Comparison of ENCODE assay signal across 27 cellular contexts in the genomic region with DNA sequence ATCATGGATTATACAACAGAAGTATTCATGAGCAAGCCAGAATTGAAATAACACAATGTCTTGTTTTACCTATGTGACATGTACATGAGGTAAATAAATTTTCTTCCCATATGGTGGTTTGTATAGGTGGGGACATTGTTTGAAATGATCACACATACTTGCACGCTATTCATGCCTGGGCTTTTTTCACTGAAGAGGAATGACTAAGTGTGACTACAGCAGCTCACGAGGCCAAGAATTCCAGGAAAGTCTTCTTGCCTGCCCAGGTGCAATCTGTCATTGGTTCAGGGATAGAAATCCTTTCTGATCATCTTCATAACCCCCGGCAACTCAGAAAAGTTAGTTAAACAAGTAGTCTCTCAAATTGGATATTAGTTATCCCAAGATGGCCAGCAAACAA. TPM values are rescaled to one million over a fixed set of nuclear protein-coding genes. Genes with fewer than 3 reads are reported as not detected.
A peak's percentile ranks its signal among the peaks of the same experiment; 100 is the strongest.
DNase-seq lines count a peak whose midpoint lies in the region; ATAC-seq and TF ChIP-seq lines count a peak whose summit lies in the region.
"Had no signal": no experiment of that assay in that cellular context is flagged by ENCODE, and none has a peak within 500 bp of the region (broad histone marks: within the 10 kb centered on the region; RNA-seq: fewer than 3 reads in every experiment).

No MANE protein-coding gene starts in this region.

- H3K36me3 ChIP-seq in GM23338 (ENCODE audit: insufficient read depth) (no peaks in the 10 kb centered on the region), endodermal cell (ENCODE audit: control insufficient read depth, insufficient read depth, low read length) (no peaks in the 10 kb centered on the region), testis (ENCODE audit: low read depth, missing control alignments) (no peaks in the 10 kb centered on the region)
- H3K36me3 ChIP-seq: adrenal gland, BLaER1, lower lobe of right lung, ovary, right atrium auricular region, SJSA1, spleen had no signal

- TF ChIP-seq POLR2A in testis (IDR thresholded peaks at IDR 0.05) = no peak

- TF ChIP-seq CTCF in GM23338 (conservative IDR thresholded peaks at IDR 0.05; ENCODE audit: low read depth in 2 of 2) (no peak), endodermal cell (conservative IDR thresholded peaks at IDR 0.05) (no peak), testis (IDR thresholded peaks at IDR 0.05) (no peak)

- H3K9me2 ChIP-seq in GM23338 (ENCODE audit: insufficient read depth) = no peaks in the 10 kb centered on the region

- H3K36me3 Mint-ChIP-seq in GM23338 (ENCODE audit: low read depth) (no peaks in the 10 kb centered on the region), endodermal cell (ENCODE audit: low read depth) (no peaks in the 10 kb centered on the region)

- H3F3A ChIP-seq in GM23338 (replicated peaks; ENCODE audit: low read depth) = no peaks in the 10 kb centered on the region

- DNase-seq in GM23338 (ENCODE audit: low spot score) (no peak), RPMI7951 (ENCODE audit: low read depth) (peak; percentile 36), endodermal cell (peak; percentile 29), kidney tubule cell (ENCODE audit: low spot score) (peak; percentile 60), GF-D8 (lab: John Stamatoyannopoulos, UW) (no peak), caudate nucleus (lab: John Stamatoyannopoulos, UW) (no peak), testis (no peak)
- DNase-seq: activated CD4-positive, alpha-beta T cell treated with anti-CD3 and anti-CD28 coated beads, Interleukin-2, amount 50 U/mL, for 48 hours; activated CD8-positive, alpha-beta memory T cell treated with anti-CD3 and anti-CD28 coated beads, Interleukin-2, amount 50 U/mL, for 4 hours; activated naive CD4-positive, alpha-beta T cell treated with anti-CD3 and anti-CD28 coated beads for 36 hours; adrenal gland; cortex of kidney; effector memory CD8-positive, alpha-beta T cell; lower lobe of right lung; NCI-H1092 treated with DMSO at 0.1 percent for 48 hours; NCI-H187; NCI-H524 treated with DMSO at 0.1 percent for 48 hours; ovary; spleen; stimulated activated CD4-positive, alpha-beta T cell treated with anti-CD3 and anti-CD28 coated beads, Interleukin-2, amount 100 ng/mL, for 48 hours had no signal

- H3K4me1 ChIP-seq in GM23338 (ENCODE audit: insufficient read depth) = peaks cover 21% of the 10 kb centered on the region
- no peaks in the 10 kb centered on the region for H3K4me1 ChIP-seq in endodermal cell (ENCODE audit: control insufficient read depth, insufficient read depth, low read length)
- H3K4me1 ChIP-seq in testis = no peaks in the 10 kb centered on the region
- H3K4me1 ChIP-seq: adrenal gland, BLaER1, lower lobe of right lung, right atrium auricular region, SJSA1, spleen had no signal

- H3K27me3 Mint-ChIP-seq in GM23338 (ENCODE audit: insufficient read depth, low read depth, poor library complexity) (no peaks in the 10 kb centered on the region), endodermal cell (ENCODE audit: insufficient read depth) (no peaks in the 10 kb centered on the region)

- H3K9ac ChIP-seq in endodermal cell (ENCODE audit: extremely low read depth, low read length, poor library complexity, severe bottlenecking) = no peak overlapping the region
- H3K9ac ChIP-seq: BLaER1 had no signal

- H3K9me3 Mint-ChIP-seq in GM23338 (no peaks in the 10 kb centered on the region), endodermal cell (no peaks in the 10 kb centered on the region)
- H3K9me3 Mint-ChIP-seq: activated naive CD4-positive, alpha-beta T cell treated with anti-CD3 and anti-CD28 coated beads for 36 hours; activated T-helper 1 cell treated with anti-CD3 and anti-CD28 coated beads, Interleukin-12 subunit alpha, Interleukin-12 subunit beta, Interleukin-2, Interleukin-4 antibody, amounts not matched to agents 30 ng/mL and 10 ng/mL and 1 ng/mL, durations not matched to agents 14 hours and 24 hours and 36 hours; effector memory CD8-positive, alpha-beta T cell had no signal

- no peaks in the 10 kb centered on the region for H3K9me3 ChIP-seq in endodermal cell (ENCODE audit: control insufficient read depth, low read length)
- no peaks in the 10 kb centered on the region for H3K9me3 ChIP-seq in testis
- H3K9me3 ChIP-seq: adrenal gland, BLaER1, lower lobe of right lung, ovary, right atrium auricular region, SJSA1, spleen had no signal

- intact Hi-C loops in testis (cut with DNase I; ENCODE audit: low total_unique reads) = no loop called here

- H3K27ac ChIP-seq in GM23338 (ENCODE audit: low read depth) = no peak overlapping the region
- no peak overlapping the region for H3K27ac ChIP-seq in endodermal cell (ENCODE audit: low read depth, low read length)
- H3K27ac ChIP-seq in caudate nucleus (ENCODE audit: low read depth, low read length) = no peak overlapping the region
- H3K27ac ChIP-seq in testis = no peak overlapping the region
- H3K27ac ChIP-seq: adrenal gland, BLaER1, lower lobe of right lung, ovary, right atrium auricular region, SJSA1, spleen had no signal

- no peaks in the 10 kb centered on the region for H3K27me3 ChIP-seq in GM23338 (ENCODE audit: insufficient read depth)
- no peaks in the 10 kb centered on the region for H3K27me3 ChIP-seq in endodermal cell (ENCODE audit: control insufficient read depth, insufficient read depth, low read length, poor library complexity, severe bottlenecking)
- no peaks in the 10 kb centered on the region for H3K27me3 ChIP-seq in testis
- H3K27me3 ChIP-seq: adrenal gland, BLaER1, ovary, right atrium auricular region, SJSA1, spleen had no signal

- H3K79me2 ChIP-seq in GM23338 (replicated peaks; ENCODE audit: insufficient read depth) = no peaks in the 10 kb centered on the region

- no peak for ATAC-seq in GM23338
- no peak for ATAC-seq in GM21723 (IDR thresholded peaks at IDR 0.05; ENCODE audit: unreplicated experiment)
- ATAC-seq: effector memory CD8-positive, alpha-beta T cell; lower lobe of right lung; Panc1 had no signal

- 89% methylated on average over 2 to 3 of the region's 3 CpGs for WGBS in endodermal cell (ENCODE audit: insufficient coverage in 1 of 2, insufficient read length in 1 of 2), 2 experiments
- WGBS in testis, 2 donors = 95 to 96% methylated on average over 3 of the region's 3 CpGs

- no peak overlapping the region for H2AFZ ChIP-seq in GM23338

- H3K4me3 ChIP-seq in GM23338 = no peak overlapping the region
- no peak overlapping the region for H3K4me3 ChIP-seq in endodermal cell (ENCODE audit: low read length)
- H3K4me3 ChIP-seq in testis = no peak overlapping the region
- H3K4me3 ChIP-seq: adrenal gland, BLaER1, lower lobe of right lung, ovary, right atrium auricular region, SJSA1, spleen had no signal

- H3K4me2 ChIP-seq in GM23338 = no peak overlapping the region
- H3K4me2 ChIP-seq: BLaER1 had no signal

- no peaks in the 10 kb centered on the region for H4K20me1 ChIP-seq in GM23338 (replicated peaks; ENCODE audit: insufficient read depth)
- H4K20me1 ChIP-seq: BLaER1 had no signal

- no peak overlapping the region for H3K4me3 Mint-ChIP-seq in GM23338
- H3K4me3 Mint-ChIP-seq in endodermal cell = no peak overlapping the region
- H3K4me3 Mint-ChIP-seq: activated naive CD4-positive, alpha-beta T cell treated with anti-CD3 and anti-CD28 coated beads for 36 hours; activated T-helper 1 cell treated with anti-CD3 and anti-CD28 coated beads, Interleukin-12 subunit alpha, Interleukin-12 subunit beta, Interleukin-2, Interleukin-4 antibody, amounts not matched to agents 30 ng/mL and 10 ng/mL and 1 ng/mL, durations not matched to agents 14 hours and 24 hours and 36 hours; effector memory CD8-positive, alpha-beta T cell had no signal

- H3K27ac Mint-ChIP-seq in GM23338 (0 out of 2 replicates have a peak overlapping the region, but pooled peaks have one; percentile 9), endodermal cell (no peak overlapping the region)
- H3K27ac Mint-ChIP-seq: activated naive CD4-positive, alpha-beta T cell treated with anti-CD3 and anti-CD28 coated beads for 36 hours; activated T-helper 1 cell treated with anti-CD3 and anti-CD28 coated beads, Interleukin-12 subunit alpha, Interleukin-12 subunit beta, Interleukin-2, Interleukin-4 antibody, amounts not matched to agents 30 ng/mL and 10 ng/mL and 1 ng/mL, durations not matched to agents 14 hours and 24 hours and 36 hours; effector memory CD8-positive, alpha-beta T cell had no signal

- H3K4me1 Mint-ChIP-seq in GM23338 = peaks cover 16% of the 10 kb centered on the region
- peaks cover 8% of the 10 kb centered on the region for H3K4me1 Mint-ChIP-seq in endodermal cell

RNA-seq across cellular contexts. Expression of a gene that starts 36.3 kb away (rescaled TPM):
- not detected in 2 replicates for total RNA-seq in GM23338 (2014; rRNA removed; shearing (Covaris generic))
- polyA plus RNA-seq in GM23338 (2016; fragmentation: Nextera tagmentation; extraction: Ambion mirVana) = 0.45 TPM in 1 of 2 replicates, not detected in the other
- total RNA-seq in RPMI7951 (2014; rRNA removed; shearing (Covaris generic)) = 2.4 and 4.1 TPM in 2 replicates
- total RNA-seq in endodermal cell = 1 to 10 TPM in 1 of 2 donors, not detected in 1; 1.3 TPM
- not detected for polyA plus RNA-seq in endodermal cell (2013, experiment 1 of 2)
- not detected for polyA plus RNA-seq in endodermal cell (2013, experiment 2 of 2)
- 10 to 100 TPM; 13.0 to 14.2 TPM for total RNA-seq in testis
- 16.4 TPM for polyA plus RNA-seq in testis (ENCODE audit: insufficient read depth, low read depth, low replicate concordance)
- polyA plus RNA-seq: neural cell had no signal

RNA-seq across cellular contexts. Expression of a gene that starts 43.7 kb away (rescaled TPM):
- 4.2 TPM in 1 of 2 replicates, not detected in the other for total RNA-seq in GM23338 (2014; rRNA removed; shearing (Covaris generic))
- polyA plus RNA-seq in GM23338 (2016; fragmentation: Nextera tagmentation; extraction: Ambion mirVana) = not detected in 2 replicates
- total RNA-seq in RPMI7951 (2014; rRNA removed; shearing (Covaris generic)) = 46.3 TPM in 2 replicates
- total RNA-seq in endodermal cell = under 1 TPM in 1 of 2 donors, not detected in 1; 0.11 TPM
- polyA plus RNA-seq in endodermal cell (2013, experiment 1 of 2) = not detected
- not detected for polyA plus RNA-seq in endodermal cell (2013, experiment 2 of 2)
- total RNA-seq in testis = under 1 TPM in 1 of 2 donors, not detected in 1; 0.37 TPM
- polyA plus RNA-seq in testis (ENCODE audit: insufficient read depth, low read depth, low replicate concordance) = not detected
- total RNA-seq: activated naive CD4-positive, alpha-beta T cell treated with anti-CD3 and anti-CD28 coated beads for 36 hours; activated T-helper 1 cell treated with anti-CD3 and anti-CD28 coated beads, Interleukin-12 subunit alpha, Interleukin-12 subunit beta, Interleukin-2, Interleukin-4 antibody, amounts not matched to agents 30 ng/mL and 10 ng/mL and 1 ng/mL, durations not matched to agents 14 hours and 24 hours and 36 hours; SJSA1 had no signal
- polyA plus RNA-seq: neural cell had no signal

Comparison
In these comparisons a context has a peak if more than half of its experiments do, and no peak if none do; other contexts are left out.
1. DNase-seq: peak in RPMI7951 (single experiment), endodermal cell (single experiment) and kidney tubule cell (single experiment); none in GM23338 (single experiment), GF-D8 (single experiment), caudate nucleus (0 of 61) and testis (single experiment).